Comparison of ENCODE assay signal across 14 cellular contexts in genomic region chr1:95018602-95019369, GRCh38. TPM values are rescaled to one million over a fixed set of nuclear protein-coding genes. Genes with fewer than 3 reads are reported as not detected.
DNase-seq lines count a peak whose midpoint lies in the region; ATAC-seq and TF ChIP-seq lines count a peak whose summit lies in the region.
"Had no signal": no experiment of that assay in that cellular context is flagged by ENCODE, and none has a peak within 500 bp of the region (broad histone marks: within the 10 kb centered on the region; RNA-seq: fewer than 3 reads in every experiment).

No MANE protein-coding gene starts in this region.

- POLR2A ChIA-PET in naive thymus-derived CD8-positive, alpha-beta T cell (lab: Charles Lee): no interaction called here

- no peaks in the 10 kb centered on the region for H3K9me3 ChIP-seq in thyroid gland

- intact Hi-C loops in thyroid gland (cut with DNase I): no loop called here

- H3K27me3 Mint-ChIP-seq in progenitor cell of endocrine pancreas: no peaks in the 10 kb centered on the region
- no peaks in the 10 kb centered on the region for H3K27me3 Mint-ChIP-seq in naive thymus-derived CD8-positive, alpha-beta T cell
- H3K27me3 Mint-ChIP-seq: activated CD4-positive, alpha-beta T cell treated with anti-CD3 and anti-CD28 coated beads, Interleukin-2, amount 10 ng/mL, durations not matched to agents 7 days and 5 days; CD8-positive, alpha-beta memory T cell had no signal

- H3K4me1 Mint-ChIP-seq in progenitor cell of endocrine pancreas (ENCODE audit: low read depth): peaks cover 48% of the 10 kb centered on the region
- H3K4me1 Mint-ChIP-seq in naive thymus-derived CD8-positive, alpha-beta T cell: peaks cover 0 to 2% (median 0%) of the 10 kb centered on the region in 4 donors
- H3K4me1 Mint-ChIP-seq: CD8-positive, alpha-beta memory T cell had no signal

- H3K4me3 ChIP-seq in fibroblast of villous mesenchyme (ENCODE audit: low read depth, low read length) (no peak overlapping the region), thyroid gland (replicated peaks in 1 of 3) (no peak overlapping the region)

- ATAC-seq in SK-N-SH treated with all-trans-retinoic acid at 6 μM for 48 hours: no peak
- ATAC-seq in naive thymus-derived CD8-positive, alpha-beta T cell: no peak
- no peak for ATAC-seq in HG02763 (IDR thresholded peaks at IDR 0.05; ENCODE audit: unreplicated experiment)
- no peak for ATAC-seq in GM21619 (IDR thresholded peaks at IDR 0.05; ENCODE audit: unreplicated experiment)
- ATAC-seq: sciatic nerve had no signal

- no peak for TF ChIP-seq POLR2A in thyroid gland (IDR thresholded peaks at IDR 0.05)

- H3K4me1 ChIP-seq in thyroid gland: peaks cover 23 to 48% of the 10 kb centered on the region in 2 donors

- H3K27ac ChIP-seq in thyroid gland: peak overlapping the region in 1 of 3 donors; percentile 22

- H3K36me3 Mint-ChIP-seq in progenitor cell of endocrine pancreas (ENCODE audit: insufficient read depth): peaks cover 2% of the 10 kb centered on the region
- peaks cover 0 to 9% (median 7%) of the 10 kb centered on the region in 3 donors for H3K36me3 Mint-ChIP-seq in naive thymus-derived CD8-positive, alpha-beta T cell

- H3K9me3 Mint-ChIP-seq in progenitor cell of endocrine pancreas (ENCODE audit: low read depth): no peaks in the 10 kb centered on the region
- H3K9me3 Mint-ChIP-seq in naive thymus-derived CD8-positive, alpha-beta T cell: no peaks in the 10 kb centered on the region
- H3K9me3 Mint-ChIP-seq: activated CD4-positive, alpha-beta T cell treated with anti-CD3 and anti-CD28 coated beads, Interleukin-2, amount 10 ng/mL, durations not matched to agents 7 days and 5 days; CD8-positive, alpha-beta memory T cell; T-helper 2 cell treated with Interferon-gamma antibody and Interleukin-4, amounts not matched to agents 5 μg/mL and 100 μg/mL, for 36 hours had no signal

- H3K36me3 ChIP-seq in thyroid gland: no peaks in the 10 kb centered on the region

- DNase-seq in HCEC 1CT: peak; percentile 51
- peak; percentile 75 for DNase-seq in fibroblast of villous mesenchyme (ENCODE audit: low read depth)
- DNase-seq in progenitor cell of endocrine pancreas (ENCODE audit: low spot score, unreplicated experiment): no peak
- DNase-seq in naive thymus-derived CD8-positive, alpha-beta T cell: no peak
- no peak for DNase-seq in thyroid gland
- DNase-seq: activated CD4-positive, alpha-beta T cell treated with anti-CD3 and anti-CD28 coated beads, Interleukin-2, amount 10 ng/mL, durations not matched to agents 7 days and 5 days; CD8-positive, alpha-beta memory T cell; Kasumi-1; NCI-H2107 had no signal

- H3K4me3 Mint-ChIP-seq in progenitor cell of endocrine pancreas (ENCODE audit: low read depth): no peak overlapping the region
- no peak overlapping the region for H3K4me3 Mint-ChIP-seq in naive thymus-derived CD8-positive, alpha-beta T cell
- H3K4me3 Mint-ChIP-seq: activated CD4-positive, alpha-beta T cell treated with anti-CD3 and anti-CD28 coated beads, Interleukin-2, amount 10 ng/mL, durations not matched to agents 7 days and 5 days; CD8-positive, alpha-beta memory T cell; T-helper 2 cell treated with Interferon-gamma antibody and Interleukin-4, amounts not matched to agents 5 μg/mL and 100 μg/mL, for 36 hours had no signal

- TF ChIP-seq CTCF in fibroblast of villous mesenchyme (IDR thresholded peaks at IDR 0.05; ENCODE audit: insufficient read depth, low read depth, low read length): no peak
- no peak for TF ChIP-seq CTCF in progenitor cell of endocrine pancreas (IDR thresholded peaks at IDR 0.05; ENCODE audit: unreplicated experiment)
- no peak for TF ChIP-seq CTCF in thyroid gland (IDR thresholded peaks at IDR 0.05)

- WGBS in thyroid gland, 2 donors: 75 to 84% methylated on average over 1 of the region's 1 CpG

- H3K27me3 ChIP-seq in thyroid gland: no peaks in the 10 kb centered on the region

- H3K27ac Mint-ChIP-seq in progenitor cell of endocrine pancreas: peak overlapping the region; percentile 65
- no peak overlapping the region for H3K27ac Mint-ChIP-seq in naive thymus-derived CD8-positive, alpha-beta T cell
- H3K27ac Mint-ChIP-seq: activated CD4-positive, alpha-beta T cell treated with anti-CD3 and anti-CD28 coated beads, Interleukin-2, amount 10 ng/mL, durations not matched to agents 7 days and 5 days; CD8-positive, alpha-beta memory T cell; T-helper 2 cell treated with Interferon-gamma antibody and Interleukin-4, amounts not matched to agents 5 μg/mL and 100 μg/mL, for 36 hours had no signal

TF ChIP-seq in SK-N-SH treated with all-trans-retinoic acid at 6 μM for 48 hours, 23 proteins besides CTCF, POLR2A, EP300 and RAD21:
- no peak for TF ChIP-seq CREB5 (CRISPR knock-in tag; IDR thresholded peaks at IDR 0.05; ENCODE audit: low read depth)
- peak; percentile 38; the same call in 1 of the 2 replicates for TF ChIP-seq TCF4 (CRISPR knock-in tag; IDR thresholded peaks at IDR 0.05; ENCODE audit: borderline replicate concordance)
TF ChIP-seq in SK-N-SH treated with all-trans-retinoic acid at 6 μM for 48 hours: peak in this region for 1.

RNA-seq across cellular contexts. Expression of gene ALG14, which starts 54.0 kb away (rescaled TPM):
- total RNA-seq in fibroblast of villous mesenchyme: 4.7 and 6.4 TPM in 2 replicates
- 9.7 and 10.5 TPM in 2 replicates for total RNA-seq in progenitor cell of endocrine pancreas
- total RNA-seq in naive thymus-derived CD8-positive, alpha-beta T cell: under 1 TPM; 0.74 to 0.83 TPM
- polyA plus RNA-seq in naive thymus-derived CD8-positive, alpha-beta T cell: 1 to 10 TPM; 2.3 to 4.2 (median 4.0) TPM
- total RNA-seq in thyroid gland: 1 to 10 TPM; 1.5 to 4.6 (median 3.2) TPM

Comparison
In these comparisons a context has a peak if more than half of its experiments do, and no peak if none do; other contexts are left out.
1. DNase-seq: peak in HCEC 1CT (single experiment) and fibroblast of villous mesenchyme (single experiment); none in progenitor cell of endocrine pancreas (single experiment), naive thymus-derived CD8-positive, alpha-beta T cell (0 of 10) and thyroid gland (0 of 2).